ENCODE assay signal across 1 cellular context in the genomic region with DNA sequence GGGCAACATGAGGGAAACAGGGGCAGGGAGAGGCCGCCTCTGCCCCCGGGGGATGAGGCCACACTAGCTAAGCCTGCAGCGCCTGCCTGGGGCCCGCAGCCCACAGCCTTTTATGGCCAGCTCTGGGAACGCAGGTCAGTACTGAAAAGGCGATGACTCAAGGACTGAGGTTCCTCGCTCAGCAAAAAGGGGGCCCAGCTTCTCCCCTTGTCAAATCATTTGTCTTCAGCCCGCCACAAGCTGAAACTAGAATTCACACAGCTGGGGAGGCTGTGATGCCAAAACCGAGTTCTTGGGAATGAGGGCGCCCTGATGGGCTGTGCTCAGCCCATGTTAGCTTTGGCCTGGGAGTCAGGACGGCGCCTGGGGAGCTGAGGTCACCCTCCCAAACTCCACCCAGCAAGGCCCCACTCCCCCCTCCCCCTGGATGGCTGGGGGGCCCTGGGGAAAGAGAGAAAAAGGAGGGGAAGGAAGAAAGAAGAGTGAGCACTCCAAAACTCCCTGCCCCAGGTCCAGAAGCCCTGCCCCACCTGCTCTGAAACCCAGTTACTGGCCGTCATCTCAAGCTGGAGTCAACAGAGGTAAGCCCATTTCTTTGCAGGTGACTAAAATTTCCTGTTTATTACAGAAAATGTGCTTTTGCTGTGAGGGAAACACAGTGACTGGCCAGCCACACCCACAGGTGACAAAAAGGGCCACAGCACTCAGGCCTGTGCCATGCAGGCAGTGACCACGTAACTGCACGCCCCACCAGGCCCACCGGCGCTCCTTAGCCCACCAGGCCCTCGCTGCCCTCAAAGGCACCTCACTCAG.
TF ChIP-seq lines count a peak whose summit lies in the region.

No MANE protein-coding gene starts in this region.

TF ChIP-seq in liver, 16 proteins besides CTCF, POLR2A, EP300 and RAD21:
- TF ChIP-seq, protein P1, sequence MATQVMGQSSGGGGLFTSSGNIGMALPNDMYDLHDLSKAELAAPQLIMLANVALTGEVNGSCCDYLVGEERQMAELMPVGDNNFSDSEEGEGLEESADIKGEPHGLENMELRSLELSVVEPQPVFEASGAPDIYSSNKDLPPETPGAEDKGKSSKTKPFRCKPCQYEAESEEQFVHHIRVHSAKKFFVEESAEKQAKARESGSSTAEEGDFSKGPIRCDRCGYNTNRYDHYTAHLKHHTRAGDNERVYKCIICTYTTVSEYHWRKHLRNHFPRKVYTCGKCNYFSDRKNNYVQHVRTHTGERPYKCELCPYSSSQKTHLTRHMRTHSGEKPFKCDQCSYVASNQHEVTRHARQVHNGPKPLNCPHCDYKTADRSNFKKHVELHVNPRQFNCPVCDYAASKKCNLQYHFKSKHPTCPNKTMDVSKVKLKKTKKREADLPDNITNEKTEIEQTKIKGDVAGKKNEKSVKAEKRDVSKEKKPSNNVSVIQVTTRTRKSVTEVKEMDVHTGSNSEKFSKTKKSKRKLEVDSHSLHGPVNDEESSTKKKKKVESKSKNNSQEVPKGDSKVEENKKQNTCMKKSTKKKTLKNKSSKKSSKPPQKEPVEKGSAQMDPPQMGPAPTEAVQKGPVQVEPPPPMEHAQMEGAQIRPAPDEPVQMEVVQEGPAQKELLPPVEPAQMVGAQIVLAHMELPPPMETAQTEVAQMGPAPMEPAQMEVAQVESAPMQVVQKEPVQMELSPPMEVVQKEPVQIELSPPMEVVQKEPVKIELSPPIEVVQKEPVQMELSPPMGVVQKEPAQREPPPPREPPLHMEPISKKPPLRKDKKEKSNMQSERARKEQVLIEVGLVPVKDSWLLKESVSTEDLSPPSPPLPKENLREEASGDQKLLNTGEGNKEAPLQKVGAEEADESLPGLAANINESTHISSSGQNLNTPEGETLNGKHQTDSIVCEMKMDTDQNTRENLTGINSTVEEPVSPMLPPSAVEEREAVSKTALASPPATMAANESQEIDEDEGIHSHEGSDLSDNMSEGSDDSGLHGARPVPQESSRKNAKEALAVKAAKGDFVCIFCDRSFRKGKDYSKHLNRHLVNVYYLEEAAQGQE (IDR thresholded peaks at IDR 0.05), result no peak
- TF ChIP-seq NR2F2 (IDR thresholded peaks at IDR 0.05), result peak; percentile 24
- TF ChIP-seq YY1 (IDR thresholded peaks at IDR 0.05), result no peak
- no peak for TF ChIP-seq SP1 (IDR thresholded peaks at IDR 0.05)
